Comparison of ENCODE assay signal across 8 cellular contexts in genomic region chr9:131530546-131530929, GRCh38. TPM values are rescaled to one million over a fixed set of nuclear protein-coding genes. Genes with fewer than 3 reads are reported as not detected.
A peak's percentile ranks its signal among the peaks of the same experiment; 100 is the strongest.
DNase-seq lines count a peak whose midpoint lies in the region; ATAC-seq and TF ChIP-seq lines count a peak whose summit lies in the region.

No MANE protein-coding gene starts in this region.

- H3K27ac ChIP-seq in CD4-positive, alpha-beta T cell (ENCODE audit: low read depth, low read length), result no peak overlapping the region
- no peak overlapping the region for H3K27ac ChIP-seq in SK-N-MC

- POLR2A ChIA-PET in CD4-positive, alpha-beta T cell (lab: Charles Lee), result interaction anchor here (1.0 kb wide), 2 partner anchors 30 to 55 kb away, joined by 3 to 4 read pairs; no protein-coding TSS in a partner anchor
- POLR2A ChIA-PET in naive thymus-derived CD8-positive, alpha-beta T cell (lab: Charles Lee), result interaction anchor here (0.6 to 1.5 kb wide), 2 partner anchors 37 to 242 kb away, joined by 3 read pairs; no protein-coding TSS in a partner anchor

- no peak for DNase-seq in CD4-positive, alpha-beta T cell
- no peak for DNase-seq in SK-N-MC (ENCODE audit: low read depth, low spot score)
- peak; percentile 6 for DNase-seq in epithelial cell of proximal tubule (ENCODE audit: low read depth)
- no peak for DNase-seq in naive thymus-derived CD8-positive, alpha-beta T cell
- DNase-seq in amniotic stem cell (lab: John Stamatoyannopoulos, UW), result no peak
- DNase-seq in GOT3 (lab: John Stamatoyannopoulos, UW), result no peak

- peaks cover 40% of the 10 kb centered on the region for H3K4me1 Mint-ChIP-seq in CD4-positive, alpha-beta T cell (ENCODE audit: low read depth)
- peaks cover 14 to 46% (median 26%) of the 10 kb centered on the region in 4 donors for H3K4me1 Mint-ChIP-seq in naive thymus-derived CD8-positive, alpha-beta T cell

- H3K4me3 Mint-ChIP-seq in CD4-positive, alpha-beta T cell, result peak overlapping the region; percentile 66
- H3K4me3 Mint-ChIP-seq in naive thymus-derived CD8-positive, alpha-beta T cell, result peak overlapping the region; percentile 64 to 84 (median 73)

- peaks cover 29% of the 10 kb centered on the region; the same call in 1 of the 2 replicates for H3K36me3 ChIP-seq in SK-N-MC (ENCODE audit: insufficient read depth, low read length)

- H3K27me3 Mint-ChIP-seq in CD4-positive, alpha-beta T cell, result no peaks in the 10 kb centered on the region
- H3K27me3 Mint-ChIP-seq in naive thymus-derived CD8-positive, alpha-beta T cell, result no peaks in the 10 kb centered on the region

- no peak for TF ChIP-seq CTCF in CD4-positive, alpha-beta T cell (IDR thresholded peaks at IDR 0.05)
- TF ChIP-seq CTCF in epithelial cell of proximal tubule (conservative IDR thresholded peaks at IDR 0.05; ENCODE audit: low read depth, low read length), result peak; percentile 19

- H3K9ac ChIP-seq in SK-N-MC (ENCODE audit: insufficient read length), result peak overlapping the region; percentile 95

- CTCF ChIA-PET in CD4-positive, alpha-beta T cell (lab: Charles Lee), result no interaction called here

- H3K9me3 Mint-ChIP-seq in CD4-positive, alpha-beta T cell, result no peaks in the 10 kb centered on the region
- H3K9me3 Mint-ChIP-seq in naive thymus-derived CD8-positive, alpha-beta T cell, result no peaks in the 10 kb centered on the region

- H3K36me3 Mint-ChIP-seq in CD4-positive, alpha-beta T cell (ENCODE audit: low read depth), result peaks cover 26% of the 10 kb centered on the region
- H3K36me3 Mint-ChIP-seq in naive thymus-derived CD8-positive, alpha-beta T cell, result peaks cover 0 to 30% (median 2%) of the 10 kb centered on the region in 3 donors

- no peaks in the 10 kb centered on the region for H3K9me3 ChIP-seq in CD4-positive, alpha-beta T cell (ENCODE audit: control insufficient read depth, low read length)
- H3K9me3 ChIP-seq in SK-N-MC (ENCODE audit: low read depth, low read length), result no peaks in the 10 kb centered on the region

- ATAC-seq in CD4-positive, alpha-beta T cell (ENCODE audit: poor library complexity), result peak; percentile 19
- ATAC-seq in GM18861 (IDR thresholded peaks at IDR 0.05; ENCODE audit: unreplicated experiment), result peak; percentile 17
- peak; percentile 12 for ATAC-seq in HG03196 (IDR thresholded peaks at IDR 0.05; ENCODE audit: unreplicated experiment)
- ATAC-seq in naive thymus-derived CD8-positive, alpha-beta T cell, result peak; percentile 7 to 15

- H3K27ac Mint-ChIP-seq in CD4-positive, alpha-beta T cell, result no peak overlapping the region
- peak overlapping the region in 6 of 10 donors; percentile 20 to 83 (median 44) for H3K27ac Mint-ChIP-seq in naive thymus-derived CD8-positive, alpha-beta T cell

- intact Hi-C loops in CD4-positive, alpha-beta T cell (cut with DNase I, micrococcal nuclease), result loop anchor here in 1 of 2 experiments (1.0 to 10.0 kb wide), 3 partner anchors 27 to 554 kb away; no protein-coding TSS in a partner anchor

- H3K27me3 ChIP-seq in CD4-positive, alpha-beta T cell (ENCODE audit: control insufficient read depth, insufficient read depth, low read length), result no peaks in the 10 kb centered on the region

- H3K4me3 ChIP-seq in SK-N-MC, result peak overlapping the region; percentile 92
- peak overlapping the region; percentile 82 for H3K4me3 ChIP-seq in epithelial cell of proximal tubule (ENCODE audit: low read depth, low read length)

RNA-seq across cellular contexts. Expression of gene UCK1, which starts 0.5 kb away (rescaled TPM):
- total RNA-seq in CD4-positive, alpha-beta T cell, result 10 to 100 TPM; 22.1 to 22.5 TPM
- 22.4 and 32.5 TPM in 2 replicates for total RNA-seq in epithelial cell of proximal tubule
- 10 to 100 TPM; 24.0 to 29.9 TPM for total RNA-seq in naive thymus-derived CD8-positive, alpha-beta T cell
- 10 to 100 TPM; 21.8 to 25.6 (median 23.0) TPM for polyA plus RNA-seq in naive thymus-derived CD8-positive, alpha-beta T cell

RNA-seq across cellular contexts. Expression of gene PRRT1B, which starts 14.8 kb away (rescaled TPM):
- total RNA-seq in CD4-positive, alpha-beta T cell, result not detected
- not detected in 2 replicates for total RNA-seq in epithelial cell of proximal tubule
- total RNA-seq in naive thymus-derived CD8-positive, alpha-beta T cell, result not detected
- polyA plus RNA-seq in naive thymus-derived CD8-positive, alpha-beta T cell, result not detected

RNA-seq across cellular contexts. Expression of gene POMT1, which starts 27.8 kb away (rescaled TPM):
- 10 to 100 TPM; 50.1 to 50.5 TPM for total RNA-seq in CD4-positive, alpha-beta T cell
- total RNA-seq in epithelial cell of proximal tubule, result 20.9 and 22.4 TPM in 2 replicates
- total RNA-seq in naive thymus-derived CD8-positive, alpha-beta T cell, result 10 to 100 TPM; 48.2 to 48.9 TPM
- 10 to 100 TPM in 2 of 3 donors, 1 to 10 TPM in 1; 7.4 to 11.1 (median 10.5) TPM for polyA plus RNA-seq in naive thymus-derived CD8-positive, alpha-beta T cell
